Comparison of ENCODE assay signal across 8 cellular contexts in genomic region chr1:27745466-27745865, GRCh38.
"Had no signal": no experiment of that assay in that cellular context is flagged by ENCODE, and none has a peak within 500 bp of the region (broad histone marks: within the 10 kb centered on the region; RNA-seq: fewer than 3 reads in every experiment).

No MANE protein-coding gene starts in this region.

- DNase-seq: H9, HCEC 1CT had no signal

- H3K4me1 Mint-ChIP-seq: GM23338, H9, IgD-negative memory B cell had no signal

- H3K27me3 Mint-ChIP-seq: IgD-negative memory B cell had no signal

- H3K27ac ChIP-seq: HL-60 had no signal

- H3K4me3 ChIP-seq: GM23338 had no signal

- ATAC-seq: GM23338, HepG2 had no signal

- FAIRE-seq: H1, H54, HepG2 had no signal

- H3K27ac Mint-ChIP-seq: GM23338, H9, IgD-negative memory B cell had no signal

- H3K4me3 Mint-ChIP-seq: GM23338, H9 had no signal

- H3K4me2 ChIP-seq: GM23338 had no signal

- H3K9me3 Mint-ChIP-seq: GM23338, H9, IgD-negative memory B cell had no signal

- H2AFZ ChIP-seq: GM23338 had no signal
